In the genomic region with DNA sequence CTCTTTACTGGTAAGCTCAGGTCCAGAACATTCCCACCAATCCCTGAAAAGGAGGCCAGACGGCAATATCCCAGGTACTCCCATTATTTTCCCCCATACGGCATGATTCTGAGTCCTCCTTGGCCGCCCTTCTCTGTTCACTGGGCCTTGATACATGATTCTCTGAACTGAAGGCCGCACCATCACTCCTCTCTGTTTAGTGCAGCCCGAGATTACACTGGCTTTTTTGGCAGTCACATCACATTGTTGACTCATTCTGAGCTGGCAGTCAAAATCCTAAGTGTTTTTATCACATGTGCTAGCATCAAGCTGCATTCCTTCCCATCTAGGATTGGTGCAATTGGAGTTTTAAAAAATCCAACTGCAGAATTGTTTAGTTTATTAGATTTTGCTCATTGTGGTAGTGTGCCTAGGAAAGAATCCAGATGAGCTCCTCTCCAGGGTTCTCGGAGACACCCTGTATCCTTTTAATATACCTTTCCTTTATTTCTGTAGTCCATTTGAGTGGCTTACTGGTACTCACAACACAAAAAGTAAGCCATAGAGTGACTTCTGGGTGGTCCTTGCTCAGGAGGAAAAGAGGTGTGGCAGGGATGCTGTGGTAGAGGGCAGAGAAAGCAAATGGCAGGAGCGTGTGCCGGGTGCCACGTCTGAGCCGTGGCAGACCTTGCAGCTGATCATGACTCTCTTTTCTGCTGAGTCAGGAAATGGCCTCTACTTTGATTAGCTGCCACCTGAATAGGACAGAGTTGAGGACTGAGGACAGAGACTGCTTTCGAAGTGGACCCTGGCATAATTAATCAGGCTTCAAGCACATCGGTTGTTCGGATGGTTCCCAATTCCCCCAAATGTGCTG, we compare ENCODE assay signal across 10 cellular contexts.
DNase-seq lines count a peak whose midpoint lies in the region; ATAC-seq and TF ChIP-seq lines count a peak whose summit lies in the region.
"Had no signal": no experiment of that assay in that cellular context is flagged by ENCODE, and none has a peak within 500 bp of the region (broad histone marks: within the 10 kb centered on the region; RNA-seq: fewer than 3 reads in every experiment).

No MANE protein-coding gene starts in this region.

- peak; percentile 88 for DNase-seq in Caki2 (ENCODE audit: low read depth)
- DNase-seq in RWPE2 (ENCODE audit: low spot score): no peak
- peak; percentile 92 to 95 for DNase-seq in foreskin fibroblast
- peak; percentile 91 for DNase-seq in renal cortical epithelial cell (ENCODE audit: low read depth)
- DNase-seq in activated CD4-positive, alpha-beta T cell treated with anti-CD3 and anti-CD28 coated beads, Interleukin-2, amount 10 ng/mL, durations not matched to agents 24 days and 14 days: no peak
- DNase-seq in NK-92 treated with Interleukin-12 subunit alpha and Interleukin-12 subunit beta, amount 100 ng/mL, for 24 hours (lab: John Stamatoyannopoulos, UW): no peak
- DNase-seq: activated CD4-positive, alpha-beta memory T cell treated with anti-CD3 and anti-CD28 coated beads, Interleukin-2, amount 10 ng/mL, durations not matched to agents 7 days and 5 days had no signal

- H3K36me3 Mint-ChIP-seq in activated CD4-positive, alpha-beta T cell treated with anti-CD3 and anti-CD28 coated beads, Interleukin-2, amount 10 ng/mL, durations not matched to agents 24 days and 14 days (ENCODE audit: low read depth): no peaks in the 10 kb centered on the region

- peaks cover 10% of the 10 kb centered on the region for H3K4me1 Mint-ChIP-seq in activated CD4-positive, alpha-beta T cell treated with anti-CD3 and anti-CD28 coated beads, Interleukin-2, amount 10 ng/mL, durations not matched to agents 24 days and 14 days

- in situ Hi-C loops in Caki2 (cut with HindIII; ENCODE audit: low pct_unique_long_range_greater_than_20kb, low sequenced_read_pairs): no loop called here

- H3K4me3 Mint-ChIP-seq in activated CD4-positive, alpha-beta T cell treated with anti-CD3 and anti-CD28 coated beads, Interleukin-2, amount 10 ng/mL, durations not matched to agents 24 days and 14 days: no peak overlapping the region
- H3K4me3 Mint-ChIP-seq: activated CD4-positive, alpha-beta memory T cell treated with anti-CD3 and anti-CD28 coated beads, Interleukin-2, amount 10 ng/mL, durations not matched to agents 7 days and 5 days had no signal

- intact Hi-C loops in activated CD4-positive, alpha-beta T cell treated with anti-CD3 and anti-CD28 coated beads, Interleukin-2, amount 10 ng/mL, durations not matched to agents 24 days and 14 days (cut with micrococcal nuclease): no loop called here

- peaks cover 4% of the 10 kb centered on the region for H3K9me3 Mint-ChIP-seq in activated CD4-positive, alpha-beta T cell treated with anti-CD3 and anti-CD28 coated beads, Interleukin-2, amount 10 ng/mL, durations not matched to agents 24 days and 14 days
- H3K9me3 Mint-ChIP-seq: activated CD4-positive, alpha-beta memory T cell treated with anti-CD3 and anti-CD28 coated beads, Interleukin-2, amount 10 ng/mL, durations not matched to agents 7 days and 5 days had no signal

- H3K27me3 Mint-ChIP-seq in activated CD4-positive, alpha-beta T cell treated with anti-CD3 and anti-CD28 coated beads, Interleukin-2, amount 10 ng/mL, durations not matched to agents 24 days and 14 days: peaks cover 70% of the 10 kb centered on the region

- no peaks in the 10 kb centered on the region for H3K36me3 ChIP-seq in RWPE2 (ENCODE audit: low read depth)

- H3K4me3 ChIP-seq in RWPE2 (ENCODE audit: severe bottlenecking): no peak overlapping the region
- H3K4me3 ChIP-seq in foreskin fibroblast (ENCODE audit: low read depth in 1 of 2, low read length in 2 of 2): no peak overlapping the region

- no peak overlapping the region for H3K27ac ChIP-seq in RWPE2 (ENCODE audit: poor library complexity, severe bottlenecking)
- H3K27ac ChIP-seq: parathyroid adenoma had no signal

- no peak overlapping the region for H3K27ac Mint-ChIP-seq in activated CD4-positive, alpha-beta T cell treated with anti-CD3 and anti-CD28 coated beads, Interleukin-2, amount 10 ng/mL, durations not matched to agents 24 days and 14 days
- H3K27ac Mint-ChIP-seq: activated CD4-positive, alpha-beta memory T cell treated with anti-CD3 and anti-CD28 coated beads, Interleukin-2, amount 10 ng/mL, durations not matched to agents 7 days and 5 days had no signal

- no peaks in the 10 kb centered on the region for H3K9me3 ChIP-seq in RWPE2 (ENCODE audit: severe bottlenecking)

- TF ChIP-seq CTCF in RWPE2 (IDR thresholded peaks at IDR 0.05; ENCODE audit: poor library complexity, severe bottlenecking) (no peak), foreskin fibroblast (IDR thresholded peaks at IDR 0.05; ENCODE audit: low read depth, low read length) (no peak)

- ATAC-seq in RWPE2 (ENCODE audit: low read depth) (peak; percentile 92), HG02870 (IDR thresholded peaks at IDR 0.05; ENCODE audit: unreplicated experiment) (no peak), GM21619 (IDR thresholded peaks at IDR 0.05; ENCODE audit: unreplicated experiment) (no peak)

- H3K27me3 ChIP-seq in RWPE2 (ENCODE audit: insufficient read depth, poor library complexity, severe bottlenecking): no peaks in the 10 kb centered on the region

- no peaks in the 10 kb centered on the region for H3K4me1 ChIP-seq in RWPE2 (ENCODE audit: insufficient read depth, poor library complexity, severe bottlenecking)
- H3K4me1 ChIP-seq: parathyroid adenoma had no signal

Comparison
In these comparisons a context has a peak if more than half of its experiments do, and no peak if none do; other contexts are left out.
1. DNase-seq: peak in Caki2 (single experiment), foreskin fibroblast (2 of 2) and renal cortical epithelial cell (single experiment); none in RWPE2 (single experiment), activated CD4-positive, alpha-beta T cell treated with anti-CD3 and anti-CD28 coated beads, Interleukin-2, amount 10 ng/mL, durations not matched to agents 24 days and 14 days (single experiment) and NK-92 treated with Interleukin-12 subunit alpha and Interleukin-12 subunit beta, amount 100 ng/mL, for 24 hours (single experiment).